1 cellular context compared by ENCODE assay signal in the genomic region with DNA sequence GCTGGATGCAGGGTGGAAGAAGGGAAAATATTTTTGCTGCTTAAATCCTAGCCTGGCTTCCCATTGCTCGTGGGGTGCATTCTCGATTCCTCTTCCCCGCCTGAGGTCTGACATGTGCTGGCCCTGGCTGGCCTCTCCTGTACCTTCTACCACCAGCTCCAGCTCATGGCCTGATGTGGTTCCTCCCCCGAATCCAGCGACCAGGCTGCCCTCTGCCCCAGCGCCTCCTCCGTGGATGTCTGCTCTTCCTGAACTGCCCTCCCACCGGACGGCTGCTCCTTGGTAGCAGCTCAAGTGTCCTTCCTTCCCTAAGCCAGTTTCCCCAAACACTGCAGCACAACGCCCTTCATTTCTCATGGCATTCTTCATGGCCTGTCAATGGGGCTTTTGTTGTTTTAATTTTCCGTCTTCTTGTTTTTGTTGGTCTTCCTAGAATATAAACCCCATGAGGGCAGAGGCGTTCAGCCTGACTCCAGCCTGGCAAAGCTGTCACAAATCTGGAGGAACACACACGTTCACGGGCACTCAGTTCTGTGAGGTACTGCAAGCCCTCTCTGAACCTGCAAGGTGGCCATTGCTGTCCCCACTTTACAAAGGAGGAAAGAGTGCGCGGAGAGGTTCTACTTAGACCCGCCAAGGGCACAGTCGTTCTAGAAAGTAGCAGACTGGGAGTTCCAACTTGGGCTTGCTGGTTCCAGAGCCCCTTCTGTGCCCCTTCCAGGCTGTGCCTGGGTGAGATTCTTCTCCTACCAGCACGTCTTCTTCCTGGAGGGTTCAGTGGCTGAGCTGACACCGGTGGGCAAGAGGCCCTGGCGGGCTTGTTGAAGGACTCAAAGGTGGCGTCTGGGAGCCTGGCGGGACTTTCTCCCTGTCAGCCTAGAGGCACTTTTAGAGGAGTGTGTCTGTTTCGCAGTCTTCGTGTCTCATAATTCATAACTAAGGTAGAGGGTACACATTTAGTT.
A peak's percentile ranks its signal among the peaks of the same experiment; 100 is the strongest.
TF ChIP-seq lines count a peak whose summit lies in the region.

No MANE protein-coding gene starts in this region.

TF ChIP-seq in K562, 482 proteins besides CTCF, POLR2A, EP300 and RAD21:
- TF ChIP-seq, protein P1, sequence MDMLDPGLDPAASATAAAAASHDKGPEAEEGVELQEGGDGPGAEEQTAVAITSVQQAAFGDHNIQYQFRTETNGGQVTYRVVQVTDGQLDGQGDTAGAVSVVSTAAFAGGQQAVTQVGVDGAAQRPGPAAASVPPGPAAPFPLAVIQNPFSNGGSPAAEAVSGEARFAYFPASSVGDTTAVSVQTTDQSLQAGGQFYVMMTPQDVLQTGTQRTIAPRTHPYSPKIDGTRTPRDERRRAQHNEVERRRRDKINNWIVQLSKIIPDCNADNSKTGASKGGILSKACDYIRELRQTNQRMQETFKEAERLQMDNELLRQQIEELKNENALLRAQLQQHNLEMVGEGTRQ (CRISPR knock-in tag; IDR thresholded peaks at IDR 0.05): no peak
- TF ChIP-seq SRSF9 (IDR thresholded peaks at IDR 0.05; ENCODE audit: borderline replicate concordance, low read depth, low read length) (no peak), JUNB (CRISPR knock-in tag; conservative IDR thresholded peaks at IDR 0.05) (no peak), TRIM24 (IDR thresholded peaks at IDR 0.05) (peak in 1 of 2 experiments; percentile 53; a peak in 2 of 4 replicates), SMARCE1 (IDR thresholded peaks at IDR 0.05) (no peak), IRF2 (CRISPR knock-in tag; IDR thresholded peaks at IDR 0.05) (no peak), DMBX1 (CRISPR knock-in tag; IDR thresholded peaks at IDR 0.05; ENCODE audit: borderline replicate concordance) (no peak), CBX3 (IDR thresholded peaks at IDR 0.05; ENCODE audit: borderline replicate concordance in 1 of 2, low read length in 2 of 2) (0 out of 3 replicates have a peak, but pooled peaks of 1 of the 2 experiments have one; percentile 13), ZNF316 (IDR thresholded peaks at IDR 0.05) (peak; percentile 65)
- TF ChIP-seq, protein P2, sequence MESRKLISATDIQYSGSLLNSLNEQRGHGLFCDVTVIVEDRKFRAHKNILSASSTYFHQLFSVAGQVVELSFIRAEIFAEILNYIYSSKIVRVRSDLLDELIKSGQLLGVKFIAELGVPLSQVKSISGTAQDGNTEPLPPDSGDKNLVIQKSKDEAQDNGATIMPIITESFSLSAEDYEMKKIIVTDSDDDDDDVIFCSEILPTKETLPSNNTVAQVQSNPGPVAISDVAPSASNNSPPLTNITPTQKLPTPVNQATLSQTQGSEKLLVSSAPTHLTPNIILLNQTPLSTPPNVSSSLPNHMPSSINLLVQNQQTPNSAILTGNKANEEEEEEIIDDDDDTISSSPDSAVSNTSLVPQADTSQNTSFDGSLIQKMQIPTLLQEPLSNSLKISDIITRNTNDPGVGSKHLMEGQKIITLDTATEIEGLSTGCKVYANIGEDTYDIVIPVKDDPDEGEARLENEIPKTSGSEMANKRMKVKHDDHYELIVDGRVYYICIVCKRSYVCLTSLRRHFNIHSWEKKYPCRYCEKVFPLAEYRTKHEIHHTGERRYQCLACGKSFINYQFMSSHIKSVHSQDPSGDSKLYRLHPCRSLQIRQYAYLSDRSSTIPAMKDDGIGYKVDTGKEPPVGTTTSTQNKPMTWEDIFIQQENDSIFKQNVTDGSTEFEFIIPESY (CRISPR knock-in tag; IDR thresholded peaks at IDR 0.05): peak; percentile 96
- TF ChIP-seq, protein P3, sequence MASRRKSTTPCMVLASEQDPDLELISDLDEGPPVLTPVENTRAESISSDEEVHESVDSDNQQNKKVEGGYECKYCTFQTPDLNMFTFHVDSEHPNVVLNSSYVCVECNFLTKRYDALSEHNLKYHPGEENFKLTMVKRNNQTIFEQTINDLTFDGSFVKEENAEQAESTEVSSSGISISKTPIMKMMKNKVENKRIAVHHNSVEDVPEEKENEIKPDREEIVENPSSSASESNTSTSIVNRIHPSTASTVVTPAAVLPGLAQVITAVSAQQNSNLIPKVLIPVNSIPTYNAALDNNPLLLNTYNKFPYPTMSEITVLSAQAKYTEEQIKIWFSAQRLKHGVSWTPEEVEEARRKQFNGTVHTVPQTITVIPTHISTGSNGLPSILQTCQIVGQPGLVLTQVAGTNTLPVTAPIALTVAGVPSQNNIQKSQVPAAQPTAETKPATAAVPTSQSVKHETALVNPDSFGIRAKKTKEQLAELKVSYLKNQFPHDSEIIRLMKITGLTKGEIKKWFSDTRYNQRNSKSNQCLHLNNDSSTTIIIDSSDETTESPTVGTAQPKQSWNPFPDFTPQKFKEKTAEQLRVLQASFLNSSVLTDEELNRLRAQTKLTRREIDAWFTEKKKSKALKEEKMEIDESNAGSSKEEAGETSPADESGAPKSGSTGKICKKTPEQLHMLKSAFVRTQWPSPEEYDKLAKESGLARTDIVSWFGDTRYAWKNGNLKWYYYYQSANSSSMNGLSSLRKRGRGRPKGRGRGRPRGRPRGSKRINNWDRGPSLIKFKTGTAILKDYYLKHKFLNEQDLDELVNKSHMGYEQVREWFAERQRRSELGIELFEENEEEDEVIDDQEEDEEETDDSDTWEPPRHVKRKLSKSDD (conservative IDR thresholded peaks at IDR 0.05; ENCODE audit: low read length): no peak
- TF ChIP-seq, protein P4, sequence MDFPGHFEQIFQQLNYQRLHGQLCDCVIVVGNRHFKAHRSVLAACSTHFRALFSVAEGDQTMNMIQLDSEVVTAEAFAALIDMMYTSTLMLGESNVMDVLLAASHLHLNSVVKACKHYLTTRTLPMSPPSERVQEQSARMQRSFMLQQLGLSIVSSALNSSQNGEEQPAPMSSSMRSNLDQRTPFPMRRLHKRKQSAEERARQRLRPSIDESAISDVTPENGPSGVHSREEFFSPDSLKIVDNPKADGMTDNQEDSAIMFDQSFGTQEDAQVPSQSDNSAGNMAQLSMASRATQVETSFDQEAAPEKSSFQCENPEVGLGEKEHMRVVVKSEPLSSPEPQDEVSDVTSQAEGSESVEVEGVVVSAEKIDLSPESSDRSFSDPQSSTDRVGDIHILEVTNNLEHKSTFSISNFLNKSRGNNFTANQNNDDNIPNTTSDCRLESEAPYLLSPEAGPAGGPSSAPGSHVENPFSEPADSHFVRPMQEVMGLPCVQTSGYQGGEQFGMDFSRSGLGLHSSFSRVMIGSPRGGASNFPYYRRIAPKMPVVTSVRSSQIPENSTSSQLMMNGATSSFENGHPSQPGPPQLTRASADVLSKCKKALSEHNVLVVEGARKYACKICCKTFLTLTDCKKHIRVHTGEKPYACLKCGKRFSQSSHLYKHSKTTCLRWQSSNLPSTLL (IDR thresholded peaks at IDR 0.05): no peak
